1 cellular context compared by ENCODE assay signal in genomic region chr9:124409410-124409809, GRCh38.
TF ChIP-seq lines count a peak whose summit lies in the region.

No MANE protein-coding gene starts in this region.

TF ChIP-seq in endothelial cell of umbilical vein, 7 proteins besides CTCF, POLR2A, EP300 and RAD21:
- TF ChIP-seq GATA2 (IDR thresholded peaks at IDR 0.05; ENCODE audit: insufficient read depth, insufficient read length, low read depth, low read length): no peak
- TF ChIP-seq POLR2AphosphoS5 (IDR thresholded peaks at IDR 0.05; ENCODE audit: insufficient read depth, low read depth, low read length): no peak
- no peak for TF ChIP-seq EZH2 (IDR thresholded peaks at IDR 0.05; ENCODE audit: borderline replicate concordance, low read depth, low read length, severe bottlenecking)
- TF ChIP-seq MYC (IDR thresholded peaks at IDR 0.05; ENCODE audit: low read depth, low read length): no peak
